In genomic region chr5:114305402-114306207, GRCh38 we compare ENCODE assay signal across 9 cellular contexts.
A peak's percentile ranks its signal among the peaks of the same experiment; 100 is the strongest.
DNase-seq lines count a peak whose midpoint lies in the region; ATAC-seq, FAIRE-seq and TF ChIP-seq lines count a peak whose summit lies in the region.
"Had no signal": no experiment of that assay in that cellular context is flagged by ENCODE, and none has a peak within 500 bp of the region (broad histone marks: within the 10 kb centered on the region; RNA-seq: fewer than 3 reads in every experiment).

No MANE protein-coding gene starts in this region.

- no peaks in the 10 kb centered on the region for H3K9me2 ChIP-seq in Loucy (replicated peaks; ENCODE audit: low read depth, low read length)

- DNase-seq in epithelial cell of esophagus (ENCODE audit: low read depth) (peak; percentile 21), HTR-8/SVneo (ENCODE audit: insufficient read length, low spot score) (no peak), NCI-H524 treated with DMSO at 0.1 percent for 48 hours (lab: John Stamatoyannopoulos, UW) (no peak)
- no peak for DNase-seq in stimulated activated CD4-positive, alpha-beta T cell treated with anti-CD3 and anti-CD28 coated beads, Interleukin-1b, Interleukin-23, amount 100 ng/mL, for 48 hours

- H3K79me2 ChIP-seq in Loucy (ENCODE audit: insufficient read depth, low read length), result no peaks in the 10 kb centered on the region
- H3K79me2 ChIP-seq: parathyroid adenoma had no signal

- H3K4me2 ChIP-seq in Loucy (ENCODE audit: low read depth, low read length, poor library complexity, severe bottlenecking), result no peak overlapping the region

- no peak overlapping the region for H3K27ac ChIP-seq in 22Rv1
- H3K27ac ChIP-seq: parathyroid adenoma had no signal

- 0 out of 2 replicates have a peak overlapping the region, but pooled peaks have one; percentile 43 for H2AFZ ChIP-seq in Loucy (ENCODE audit: low read length)
- H2AFZ ChIP-seq: parathyroid adenoma had no signal

- no peaks in the 10 kb centered on the region for H3F3A ChIP-seq in Loucy (ENCODE audit: low read depth)

- H3K36me3 ChIP-seq in Loucy (ENCODE audit: insufficient read depth, low read length), result no peaks in the 10 kb centered on the region

- no peaks in the 10 kb centered on the region for H3K27me3 ChIP-seq in Loucy (ENCODE audit: insufficient read depth, low read length, poor library complexity, severe bottlenecking)

- no peak overlapping the region for H3K4me3 ChIP-seq in Loucy (ENCODE audit: low read length, poor library complexity, severe bottlenecking)
- H3K4me3 ChIP-seq in epithelial cell of esophagus (ENCODE audit: low read length), result no peak overlapping the region

- FAIRE-seq in HTR-8/SVneo (lab: Jason Lieb, UNC), result no peak

- H3K9ac ChIP-seq in Loucy (ENCODE audit: low read depth, low read length, poor library complexity, severe bottlenecking), result no peak overlapping the region
- H3K9ac ChIP-seq: parathyroid adenoma had no signal

- TF ChIP-seq CTCF in 22Rv1 (IDR thresholded peaks at IDR 0.05) (peak; percentile 80), Loucy (conservative IDR thresholded peaks at IDR 0.05; ENCODE audit: low read length) (peak; percentile 38), epithelial cell of esophagus (IDR thresholded peaks at IDR 0.05; ENCODE audit: insufficient read depth, low read depth, low read length, missing control alignments) (peak; percentile 41)

- no peaks in the 10 kb centered on the region for H3K9me3 ChIP-seq in Loucy (ENCODE audit: insufficient read depth, low read depth, low read length)

- no peaks in the 10 kb centered on the region for H3K4me1 ChIP-seq in Loucy (ENCODE audit: insufficient read depth, low read length, poor library complexity, severe bottlenecking)
- H3K4me1 ChIP-seq: parathyroid adenoma had no signal

- H4K20me1 ChIP-seq in Loucy (ENCODE audit: insufficient read depth, low read length, poor library complexity, severe bottlenecking), result no peaks in the 10 kb centered on the region

- ATAC-seq in GM18861 (IDR thresholded peaks at IDR 0.05; ENCODE audit: unreplicated experiment), result peak; percentile 66
- ATAC-seq in HG03095 (IDR thresholded peaks at IDR 0.05; ENCODE audit: unreplicated experiment), result no peak
